Comparison of ENCODE assay signal across 8 cellular contexts in genomic region chr6:119349341-119350201, GRCh38.
DNase-seq lines count a peak whose midpoint lies in the region; ATAC-seq and TF ChIP-seq lines count a peak whose summit lies in the region.

TSS of gene MAN1A1 (minus strand) at chr6:119349761. CDS start at chr6:119349065, 696 bp downstream.

- H3K36me3 Mint-ChIP-seq in memory B cell = no peaks in the 10 kb centered on the region

- no peaks in the 10 kb centered on the region for H3K27me3 Mint-ChIP-seq in memory B cell

- no peaks in the 10 kb centered on the region for H3K9me3 Mint-ChIP-seq in memory B cell

- peaks cover 30% of the 10 kb centered on the region for H3K4me1 ChIP-seq in BLaER1

- peak within 1 kb of the TSS; percentile 74 for H3K27ac ChIP-seq in BLaER1

- H3K4me1 Mint-ChIP-seq in memory B cell = peaks cover 30% of the 10 kb centered on the region

- ATAC-seq in HG03378 (IDR thresholded peaks at IDR 0.05; ENCODE audit: unreplicated experiment) (peak; percentile 53), memory B cell (ENCODE audit: low read depth) (peak; percentile 85)

- peaks cover 67% of the 10 kb centered on the region for H3K27me3 ChIP-seq in BLaER1

- no peaks in the 10 kb centered on the region for H3K9me3 ChIP-seq in BLaER1

- H3K4me3 ChIP-seq in BLaER1 = peak within 1 kb of the TSS; percentile 82

- H3K36me3 ChIP-seq in BLaER1 = no peaks in the 10 kb centered on the region

- peak; percentile 99 for TF ChIP-seq POLR2A in GM19099 (IDR thresholded peaks at IDR 0.05; ENCODE audit: extremely low read depth, insufficient read length, low read depth)

- peak within 1 kb of the TSS; percentile 77 for H3K4me3 Mint-ChIP-seq in memory B cell

- H4K20me1 ChIP-seq in BLaER1 = peaks cover 54% of the 10 kb centered on the region

- DNase-seq in NCI-H82 treated with DMSO at 0.1 percent for 48 hours (lab: John Stamatoyannopoulos, UW; ENCODE audit: unreplicated experiment) (peak; percentile 72), memory B cell (ENCODE audit: low spot score in 2 of 2) (peak; percentile 91 to 92)
- DNase-seq in activated CD8-positive, alpha-beta memory T cell treated with anti-CD3 and anti-CD28 coated beads for 1 hour (ENCODE audit: extremely low read depth in 1 of 2, low read depth in 1 of 2) = peak; percentile 65 to 83
- peak; percentile 80 for DNase-seq in effector CD4-positive, alpha-beta T cell
- DNase-seq in stimulated activated CD8-positive, alpha-beta memory T cell treated with anti-CD3 and anti-CD28 coated beads, Interleukin-12 subunit alpha, Interleukin-12 subunit beta, amount 100 ng/mL, for 24 hours (ENCODE audit: extremely low read depth) = peak; percentile 75

- H3K27ac Mint-ChIP-seq in memory B cell = peak within 1 kb of the TSS; percentile 88

- H3K4me2 ChIP-seq in BLaER1 = peak within 1 kb of the TSS; percentile 99

- peak within 1 kb of the TSS; percentile 81 for H3K9ac ChIP-seq in BLaER1

Comparison
In these comparisons a context has a peak if more than half of its experiments do, and no peak if none do; other contexts are left out.
1. Peak in every context shown above with its lines: DNase-seq, ATAC-seq, H3K4me3 ChIP-seq and H3K27ac ChIP-seq.